6 cellular contexts compared by ENCODE assay signal in the genomic region with DNA sequence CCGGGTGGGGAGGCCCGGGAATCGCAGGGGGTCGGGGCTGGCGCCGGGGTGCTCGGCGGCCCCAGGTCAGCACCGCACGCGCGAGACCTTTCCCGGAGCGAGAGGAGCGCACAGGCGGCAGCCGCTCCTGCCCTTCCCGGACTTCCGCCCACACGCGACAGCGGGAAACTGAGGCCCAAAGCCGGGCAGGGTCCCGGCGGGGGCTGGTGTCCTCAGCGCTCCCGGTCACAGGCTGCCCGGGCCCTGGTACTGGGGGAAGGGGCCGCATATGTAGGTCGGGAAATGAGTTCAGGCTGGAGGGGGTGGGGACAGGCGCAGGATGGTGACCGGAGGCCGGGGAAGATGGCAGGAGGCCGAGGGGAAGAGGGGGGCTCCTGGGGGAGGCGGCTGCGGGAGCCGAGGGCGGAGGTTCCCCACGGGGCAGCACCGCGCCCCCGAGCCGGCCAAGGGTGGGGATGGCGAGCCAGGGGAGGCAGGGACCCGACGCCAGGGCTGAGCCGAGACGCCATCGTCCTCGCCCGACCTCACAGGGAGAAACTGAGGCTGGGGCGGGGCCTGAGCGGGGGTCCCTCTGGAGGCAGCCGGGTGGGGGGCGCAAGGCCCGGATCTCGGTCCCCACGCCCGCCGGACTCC. TPM values are rescaled to one million over a fixed set of nuclear protein-coding genes. Genes with fewer than 3 reads are reported as not detected.
DNase-seq lines count a peak whose midpoint lies in the region; ATAC-seq and TF ChIP-seq lines count a peak whose summit lies in the region.

No MANE protein-coding gene starts in this region.

- H3K36me3 ChIP-seq in urinary bladder (ENCODE audit: insufficient read depth) = no peaks in the 10 kb centered on the region

- H3K4me1 Mint-ChIP-seq in activated naive CD4-positive, alpha-beta T cell treated with anti-CD3 and anti-CD28 coated beads for 36 hours (ENCODE audit: low read depth) = peaks cover 20% of the 10 kb centered on the region

- no peak for ATAC-seq in activated naive CD4-positive, alpha-beta T cell treated with anti-CD3 and anti-CD28 coated beads, Interleukin-2, amount 50 U/mL, for 72 hours
- ATAC-seq in right cardiac atrium = peak in 1 of 2 donors; percentile 2

- H3K4me1 ChIP-seq in right cardiac atrium (ENCODE audit: control insufficient read depth, insufficient read depth, low read length) (no peaks in the 10 kb centered on the region), urinary bladder (ENCODE audit: insufficient read depth) (no peaks in the 10 kb centered on the region)

- no peaks in the 10 kb centered on the region for H3K9me3 ChIP-seq in right cardiac atrium (ENCODE audit: control insufficient read depth, low read length)

- DNase-seq in activated naive CD4-positive, alpha-beta T cell treated with anti-CD3 and anti-CD28 coated beads for 36 hours = no peak
- no peak for DNase-seq in activated naive CD4-positive, alpha-beta T cell treated with anti-CD3 and anti-CD28 coated beads, Interleukin-2, amount 50 U/mL, for 72 hours (ENCODE audit: low spot score in 2 of 2)
- peak; percentile 62 to 84 (median 77) for DNase-seq in right cardiac atrium
- DNase-seq in SK-N-DZ (ENCODE audit: low spot score) = no peak
- no peak for DNase-seq in GM10248 (ENCODE audit: extremely low spot score)

- peak overlapping the region; percentile 44 for H3K4me3 Mint-ChIP-seq in activated naive CD4-positive, alpha-beta T cell treated with anti-CD3 and anti-CD28 coated beads for 36 hours

- intact Hi-C loops in activated naive CD4-positive, alpha-beta T cell treated with anti-CD3 and anti-CD28 coated beads for 36 hours (cut with micrococcal nuclease) = no loop called here
- intact Hi-C loops in right cardiac atrium (cut with DNase I) = no loop called here

- CTCF ChIA-PET in activated naive CD4-positive, alpha-beta T cell treated with anti-CD3 and anti-CD28 coated beads for 36 hours (lab: Charles Lee) = no interaction called here
- CTCF ChIA-PET in GM10248 (lab: Yijun Ruan, JAX) = no interaction called here

- TF ChIP-seq CTCF in GM10248 (IDR thresholded peaks at IDR 0.05; ENCODE audit: control extremely low read depth, extremely low read depth, low read depth, missing control alignments) = no peak

- WGBS in right cardiac atrium = under 1% methylated on average over 60 of the region's 60 CpGs
- 1% methylated on average over 60 of the region's 60 CpGs for WGBS in urinary bladder

- H3K4me3 ChIP-seq in right cardiac atrium (ENCODE audit: low read length) (peak overlapping the region; percentile 61), urinary bladder (ENCODE audit: low read depth, low read length) (peak overlapping the region; percentile 46)

- H3K9me3 Mint-ChIP-seq in activated naive CD4-positive, alpha-beta T cell treated with anti-CD3 and anti-CD28 coated beads for 36 hours = no peaks in the 10 kb centered on the region
- no peaks in the 10 kb centered on the region for H3K9me3 Mint-ChIP-seq in activated naive CD4-positive, alpha-beta T cell treated with anti-CD3 and anti-CD28 coated beads, Interleukin-2, amount 50 U/mL, for 72 hours

- POLR2A ChIA-PET in GM10248 (lab: Yijun Ruan, JAX) = no interaction called here

- no peak overlapping the region for H3K27ac Mint-ChIP-seq in activated naive CD4-positive, alpha-beta T cell treated with anti-CD3 and anti-CD28 coated beads for 36 hours
- no peak overlapping the region for H3K27ac Mint-ChIP-seq in activated naive CD4-positive, alpha-beta T cell treated with anti-CD3 and anti-CD28 coated beads, Interleukin-2, amount 50 U/mL, for 72 hours

- H3K27me3 Mint-ChIP-seq in activated naive CD4-positive, alpha-beta T cell treated with anti-CD3 and anti-CD28 coated beads for 36 hours (ENCODE audit: low read depth) = peaks cover 10% of the 10 kb centered on the region

- H3K27ac ChIP-seq in right cardiac atrium (ENCODE audit: low read length) (no peak overlapping the region), urinary bladder (ENCODE audit: low read depth) (no peak overlapping the region)

- H3K27me3 ChIP-seq in right cardiac atrium (ENCODE audit: control insufficient read depth, insufficient read depth) = no peaks in the 10 kb centered on the region

- no peaks in the 10 kb centered on the region for H3K36me3 Mint-ChIP-seq in activated naive CD4-positive, alpha-beta T cell treated with anti-CD3 and anti-CD28 coated beads for 36 hours (ENCODE audit: low read depth)
- peaks cover 0 to 7% of the 10 kb centered on the region in 2 donors for H3K36me3 Mint-ChIP-seq in activated naive CD4-positive, alpha-beta T cell treated with anti-CD3 and anti-CD28 coated beads, Interleukin-2, amount 50 U/mL, for 72 hours

RNA-seq across cellular contexts. Expression of gene CBARP, which starts 0.7 kb away (rescaled TPM):
- total RNA-seq in activated naive CD4-positive, alpha-beta T cell treated with anti-CD3 and anti-CD28 coated beads for 36 hours = 1 to 10 TPM in 1 of 2 experiments, under 1 TPM in 1; 0.77 to 1.1 TPM
- 1 to 10 TPM; 1.0 to 1.6 TPM for total RNA-seq in activated naive CD4-positive, alpha-beta T cell treated with anti-CD3 and anti-CD28 coated beads, Interleukin-2, amount 50 U/mL, for 72 hours
- total RNA-seq in right cardiac atrium (1 to 10 TPM in 3 of 4 donors, under 1 TPM in 1; 0.89 to 2.2 (median 1.5) TPM), urinary bladder (0.53 TPM)
- polyA plus RNA-seq in right cardiac atrium (0.97 TPM), urinary bladder (0.43 TPM)
- polyA plus RNA-seq in SK-N-DZ (2014; cell fraction: cytosol; rRNA removed) = 12.3 and 24.2 TPM in 2 replicates
- 44.5 and 49.5 TPM in 2 replicates for polyA plus RNA-seq in SK-N-DZ (2014; cell fraction: nucleus; rRNA removed)

RNA-seq across cellular contexts. Expression of gene ATP5F1D, which starts 4.4 kb away (rescaled TPM):
- 100 to 1,000 TPM; 153 TPM for total RNA-seq in activated naive CD4-positive, alpha-beta T cell treated with anti-CD3 and anti-CD28 coated beads for 36 hours
- total RNA-seq in activated naive CD4-positive, alpha-beta T cell treated with anti-CD3 and anti-CD28 coated beads, Interleukin-2, amount 50 U/mL, for 72 hours = 100 to 1,000 TPM; 114 to 201 TPM
- total RNA-seq in right cardiac atrium (100 to 1,000 TPM; 490 to 706 (median 622) TPM), urinary bladder (9.5 TPM)
- polyA plus RNA-seq in right cardiac atrium (660 TPM), urinary bladder (236 TPM)
- polyA plus RNA-seq in SK-N-DZ (2014; cell fraction: cytosol; rRNA removed) = 69.7 and 75.2 TPM in 2 replicates
- polyA plus RNA-seq in SK-N-DZ (2014; cell fraction: nucleus; rRNA removed) = 50.9 and 102 TPM in 2 replicates

RNA-seq across cellular contexts. Expression of gene MIDN, which starts 11.2 kb away (rescaled TPM):
- total RNA-seq in activated naive CD4-positive, alpha-beta T cell treated with anti-CD3 and anti-CD28 coated beads for 36 hours = 10 to 100 TPM; 50.1 to 52.9 TPM
- total RNA-seq in activated naive CD4-positive, alpha-beta T cell treated with anti-CD3 and anti-CD28 coated beads, Interleukin-2, amount 50 U/mL, for 72 hours = 100 to 1,000 TPM in 1 of 2 donors, 10 to 100 TPM in 1; 52.9 to 113 TPM
- total RNA-seq in right cardiac atrium = 100 to 1,000 TPM in 1 of 4 donors, 10 to 100 TPM in 3; 50.2 to 123 (median 62.4) TPM
- 45.6 TPM for polyA plus RNA-seq in right cardiac atrium
- total RNA-seq in urinary bladder = 12.2 TPM
- polyA plus RNA-seq in urinary bladder = 64.3 TPM
- polyA plus RNA-seq in SK-N-DZ (2014; cell fraction: cytosol; rRNA removed) = 23.3 and 31.3 TPM in 2 replicates
- 74.4 and 125 TPM in 2 replicates for polyA plus RNA-seq in SK-N-DZ (2014; cell fraction: nucleus; rRNA removed)

RNA-seq across cellular contexts. Expression of gene STK11, which starts 31.6 kb away (rescaled TPM):
- 10 to 100 TPM; 65.1 to 66.1 TPM for total RNA-seq in activated naive CD4-positive, alpha-beta T cell treated with anti-CD3 and anti-CD28 coated beads for 36 hours
- 10 to 100 TPM; 73.1 to 86.4 TPM for total RNA-seq in activated naive CD4-positive, alpha-beta T cell treated with anti-CD3 and anti-CD28 coated beads, Interleukin-2, amount 50 U/mL, for 72 hours
- total RNA-seq in right cardiac atrium (10 to 100 TPM; 56.9 to 62.0 (median 57.7) TPM), urinary bladder (31.7 TPM)
- polyA plus RNA-seq in right cardiac atrium (64.5 TPM), urinary bladder (56.5 TPM)
- polyA plus RNA-seq in SK-N-DZ (2014; cell fraction: cytosol; rRNA removed) = 50.7 and 52.4 TPM in 2 replicates
- 166 and 188 TPM in 2 replicates for polyA plus RNA-seq in SK-N-DZ (2014; cell fraction: nucleus; rRNA removed)

RNA-seq across cellular contexts. Expression of gene CIRBP, which starts 32.0 kb away (rescaled TPM):
- total RNA-seq in activated naive CD4-positive, alpha-beta T cell treated with anti-CD3 and anti-CD28 coated beads for 36 hours = 100 to 1,000 TPM; 167 to 183 TPM
- total RNA-seq in activated naive CD4-positive, alpha-beta T cell treated with anti-CD3 and anti-CD28 coated beads, Interleukin-2, amount 50 U/mL, for 72 hours = 100 to 1,000 TPM; 148 to 157 TPM
- total RNA-seq in right cardiac atrium (100 to 1,000 TPM; 288 to 417 (median 333) TPM), urinary bladder (267 TPM)
- polyA plus RNA-seq in right cardiac atrium (370 TPM), urinary bladder (536 TPM)
- polyA plus RNA-seq in SK-N-DZ (2014; cell fraction: cytosol; rRNA removed) = 479 and 663 TPM in 2 replicates
- polyA plus RNA-seq in SK-N-DZ (2014; cell fraction: nucleus; rRNA removed) = 559 and 732 TPM in 2 replicates

Comparison
In these comparisons a context has a peak if more than half of its experiments do, and no peak if none do; other contexts are left out.
1. DNase-seq: peak in right cardiac atrium (3 of 3); none in activated naive CD4-positive, alpha-beta T cell treated with anti-CD3 and anti-CD28 coated beads for 36 hours (single experiment), activated naive CD4-positive, alpha-beta T cell treated with anti-CD3 and anti-CD28 coated beads, Interleukin-2, amount 50 U/mL, for 72 hours (0 of 2), SK-N-DZ (single experiment) and GM10248 (single experiment).
2. RNA of gene ATP5F1D, which starts 4.4 kb away (total RNA-seq): 490 to 706 TPM in right cardiac atrium, 114 to 201 TPM in activated naive CD4-positive, alpha-beta T cell treated with anti-CD3 and anti-CD28 coated beads, Interleukin-2, amount 50 U/mL, for 72 hours and 153 TPM in activated naive CD4-positive, alpha-beta T cell treated with anti-CD3 and anti-CD28 coated beads for 36 hours; 9.5 TPM in urinary bladder (single experiment); every median in the first group is over 10 times any median in the second.